Comparison of ENCODE assay signal across 17 cellular contexts in genomic region chr18:68466714-68467113, GRCh38.
A peak's percentile ranks its signal among the peaks of the same experiment; 100 is the strongest.
DNase-seq lines count a peak whose midpoint lies in the region; ATAC-seq and TF ChIP-seq lines count a peak whose summit lies in the region.
"Had no signal": no experiment of that assay in that cellular context is flagged by ENCODE, and none has a peak within 500 bp of the region (broad histone marks: within the 10 kb centered on the region; RNA-seq: fewer than 3 reads in every experiment).

No MANE protein-coding gene starts in this region.

- peak; percentile 18 for DNase-seq in LHCN-M2 (ENCODE audit: low read depth)
- peak; percentile 10 for DNase-seq in brain pericyte (ENCODE audit: low read depth, low spot score)
- DNase-seq in fibroblast of villous mesenchyme (ENCODE audit: low read depth): peak; percentile 8
- DNase-seq in COLO829 (ENCODE audit: low spot score): no peak
- DNase-seq in right atrium auricular region (ENCODE audit: low spot score): no peak
- DNase-seq: CD8-positive, alpha-beta T cell; COR-L47; DMS 273 treated with DMSO at 0.1 percent for 48 hours; DMS53; DND-41; EL; GOT3; H9 had no signal

- H3K4me3 ChIP-seq in fibroblast of villous mesenchyme (ENCODE audit: low read depth, low read length) (no peak overlapping the region), right atrium auricular region (no peak overlapping the region)
- H3K4me3 ChIP-seq: BLaER1 treated with 17β-estradiol and CSF1 and Interleukin-3, amounts not matched to agents 10 nM and 100 nM; GM12878 had no signal

- H3K9me3 ChIP-seq in right atrium auricular region: no peaks in the 10 kb centered on the region
- H3K9me3 ChIP-seq: BLaER1 treated with 17β-estradiol and CSF1 and Interleukin-3, amounts not matched to agents 10 nM and 100 nM had no signal

- no peak for TF ChIP-seq CTCF in fibroblast of villous mesenchyme (IDR thresholded peaks at IDR 0.05; ENCODE audit: insufficient read depth, low read depth, low read length)
- no peak for TF ChIP-seq CTCF in right atrium auricular region (IDR thresholded peaks at IDR 0.05)

- ATAC-seq in HG03039 (IDR thresholded peaks at IDR 0.05; ENCODE audit: unreplicated experiment): no peak
- ATAC-seq: CD8-positive, alpha-beta T cell; GM12878 had no signal

- no peaks in the 10 kb centered on the region for H3K4me1 ChIP-seq in right atrium auricular region
- H3K4me1 ChIP-seq: BLaER1 treated with 17β-estradiol and CSF1 and Interleukin-3, amounts not matched to agents 10 nM and 100 nM had no signal

- H3K27me3 ChIP-seq in right atrium auricular region: no peaks in the 10 kb centered on the region
- H3K27me3 ChIP-seq: BLaER1 treated with 17β-estradiol and CSF1 and Interleukin-3, amounts not matched to agents 10 nM and 100 nM had no signal

- no peaks in the 10 kb centered on the region for H3K36me3 ChIP-seq in right atrium auricular region
- H3K36me3 ChIP-seq: BLaER1 treated with 17β-estradiol and CSF1 and Interleukin-3, amounts not matched to agents 10 nM and 100 nM had no signal

- no peak overlapping the region for H3K27ac ChIP-seq in right atrium auricular region
- H3K27ac ChIP-seq: BLaER1 treated with 17β-estradiol and CSF1 and Interleukin-3, amounts not matched to agents 10 nM and 100 nM; HL-60 had no signal

Comparison
In these comparisons a context has a peak if more than half of its experiments do, and no peak if none do; other contexts are left out.
1. DNase-seq: peak in LHCN-M2 (single experiment), brain pericyte (single experiment) and fibroblast of villous mesenchyme (single experiment); none in COLO829 (single experiment) and right atrium auricular region (single experiment).